ENCODE assay signal across 1 cellular context in the genomic region with DNA sequence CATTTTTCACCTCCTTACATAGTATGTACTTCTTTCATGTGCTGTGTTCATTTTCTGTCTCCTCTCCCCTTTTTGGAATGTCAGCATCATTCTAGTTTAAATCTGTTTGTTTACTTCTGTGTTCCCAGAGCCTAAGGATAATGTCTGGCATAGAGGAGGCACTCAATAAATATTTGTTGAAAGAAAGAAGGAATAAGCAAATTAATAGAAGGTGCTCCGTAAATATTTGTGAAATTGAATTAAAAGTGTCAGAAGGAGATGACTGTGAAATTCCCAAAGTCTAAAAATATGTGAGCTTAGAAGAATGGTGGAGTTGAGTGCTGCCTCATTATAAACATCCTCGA.
TF ChIP-seq lines count a peak whose summit lies in the region.

No MANE protein-coding gene starts in this region.

TF ChIP-seq in K562, 482 proteins besides CTCF, POLR2A, EP300 and RAD21 (continued from another document):
- TF ChIP-seq, protein P1, sequence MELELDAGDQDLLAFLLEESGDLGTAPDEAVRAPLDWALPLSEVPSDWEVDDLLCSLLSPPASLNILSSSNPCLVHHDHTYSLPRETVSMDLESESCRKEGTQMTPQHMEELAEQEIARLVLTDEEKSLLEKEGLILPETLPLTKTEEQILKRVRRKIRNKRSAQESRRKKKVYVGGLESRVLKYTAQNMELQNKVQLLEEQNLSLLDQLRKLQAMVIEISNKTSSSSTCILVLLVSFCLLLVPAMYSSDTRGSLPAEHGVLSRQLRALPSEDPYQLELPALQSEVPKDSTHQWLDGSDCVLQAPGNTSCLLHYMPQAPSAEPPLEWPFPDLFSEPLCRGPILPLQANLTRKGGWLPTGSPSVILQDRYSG (tag; conservative IDR thresholded peaks at IDR 0.05; ENCODE audit: low read depth): no peak
- TF ChIP-seq ZNF445 (CRISPR knock-in tag; IDR thresholded peaks at IDR 0.05; ENCODE audit: low read depth) (no peak), NR1H2 (CRISPR knock-in tag; IDR thresholded peaks at IDR 0.05) (no peak), CHD4 (IDR thresholded peaks at IDR 0.05; ENCODE audit: insufficient read depth, insufficient replicate concordance, low read depth, low read length, poor library complexity, severe bottlenecking) (no peak), ATF6 (CRISPR knock-in tag; IDR thresholded peaks at IDR 0.05) (no peak), DIDO1 (tag; IDR thresholded peaks at IDR 0.05; ENCODE audit: low read depth) (no peak), RB1 (IDR thresholded peaks at IDR 0.05; ENCODE audit: low read depth) (no peak), ZNF830 (CRISPR knock-in tag; IDR thresholded peaks at IDR 0.05) (no peak), KAT7 (CRISPR knock-in tag; IDR thresholded peaks at IDR 0.05; ENCODE audit: borderline replicate concordance) (no peak), TAF9B (IDR thresholded peaks at IDR 0.05; ENCODE audit: partially characterized antibody) (no peak), XRCC3 (IDR thresholded peaks at IDR 0.05) (no peak), NCOR1 (IDR thresholded peaks at IDR 0.05) (no peak), FOXP1 (CRISPR knock-in tag; IDR thresholded peaks at IDR 0.05) (no peak)
